In genomic region chr13:106155411-106155810, GRCh38 we compare ENCODE assay signal across 31 cellular contexts.
DNase-seq lines count a peak whose midpoint lies in the region; ATAC-seq, FAIRE-seq and TF ChIP-seq lines count a peak whose summit lies in the region.
"Had no signal": no experiment of that assay in that cellular context is flagged by ENCODE, and none has a peak within 500 bp of the region (broad histone marks: within the 10 kb centered on the region; RNA-seq: fewer than 3 reads in every experiment).

No MANE protein-coding gene starts in this region.

- no peak overlapping the region for H3K27ac ChIP-seq in breast epithelium
- H3K27ac ChIP-seq in HepG2 (ENCODE audit: extremely low read length, insufficient read depth, low read length), result no peak overlapping the region
- H3K27ac ChIP-seq: adrenal gland, BLaER1, neural progenitor cell, prostate gland, thyroid gland had no signal

- in situ Hi-C loops in HepG2 (cut with HindIII; ENCODE audit: extremely low pct_ligation_motif_present, low pct_unique_long_range_greater_than_20kb), result no loop called here

- no peak for FAIRE-seq in HepG2 (lab: Jason Lieb, UNC)
- FAIRE-seq: H1 had no signal

- TF ChIP-seq EP300 in HepG2 (IDR thresholded peaks at IDR 0.05; ENCODE audit: low read depth in 2 of 2, low read length in 2 of 2) (no peak), HepG2 (CRISPR knock-in tag; IDR thresholded peaks at IDR 0.05; ENCODE audit: borderline replicate concordance) (no peak)

- H3K4me1 ChIP-seq in breast epithelium, result no peaks in the 10 kb centered on the region
- H3K4me1 ChIP-seq in HepG2 (ENCODE audit: insufficient read depth, low read length), result no peaks in the 10 kb centered on the region
- H3K4me1 ChIP-seq: adrenal gland, neural progenitor cell, prostate gland had no signal

- H3K79me2 ChIP-seq in HepG2 (ENCODE audit: insufficient read depth, low read length), result no peaks in the 10 kb centered on the region
- H3K79me2 ChIP-seq: hepatocyte had no signal

- TF ChIP-seq RAD21 in HepG2 (CRISPR knock-in tag; IDR thresholded peaks at IDR 0.05), result no peak

- POLR2A ChIA-PET in MCF 10A (lab: Yijun Ruan, JAX) (interaction anchor here (0.7 to 2.4 kb wide), 13 partner anchors 9 to 380 kb away, joined by 3 to 10 read pairs (median 4); partner anchors contain the start of gene EFNB2), HepG2 (lab: Yijun Ruan, JAX) (no interaction called here)

- H4K20me1 ChIP-seq in HepG2 (ENCODE audit: insufficient read depth, low read length), result no peaks in the 10 kb centered on the region
- H4K20me1 ChIP-seq: BLaER1 had no signal

- H3K4me2 ChIP-seq in HepG2 (ENCODE audit: low read depth, low read length), result no peak overlapping the region
- H3K4me2 ChIP-seq: BLaER1, hepatocyte, neural progenitor cell had no signal

- intact Hi-C loops in MCF 10A (cut with micrococcal nuclease) (loop anchor here (5.0 kb wide), 1 partner anchor 713 kb away; no protein-coding TSS in a partner anchor), breast epithelium (cut with DNase I; ENCODE audit: low total_unique reads) (no loop called here), HepG2 (cut with micrococcal nuclease; ENCODE audit: unreplicated experiment) (no loop called here)

- H3K9me3 ChIP-seq in breast epithelium (no peaks in the 10 kb centered on the region), HepG2 (ENCODE audit: low read length) (no peaks in the 10 kb centered on the region)
- H3K9me3 ChIP-seq: adrenal gland, BLaER1, Caco-2, mucosa of descending colon, prostate gland, thyroid gland had no signal

- no TSS peak for BruUV-seq in MCF 10A (replicated peaks; lab: Mats Ljungman, UMichigan)
- no TSS peak for BruUV-seq in HepG2 (replicated peaks; lab: Mats Ljungman, UMichigan)

- peak; percentile 87 for DNase-seq in MCF 10A (ENCODE audit: unreplicated experiment)
- DNase-seq in breast epithelium (ENCODE audit: low spot score in 2 of 2), result no peak
- peak; percentile 0 for DNase-seq in amniotic stem cell (lab: John Stamatoyannopoulos, UW)
- DNase-seq in iris pigment epithelial cell (ENCODE audit: low read depth), result peak; percentile 36
- no peak for DNase-seq in activated effector memory CD4-positive, alpha-beta T cell treated with Interleukin-2 at 50 U/mL for 16 hours
- no peak for DNase-seq in HepG2 (ENCODE audit: low spot score)
- no peak for DNase-seq in stimulated activated CD4-positive, alpha-beta T cell treated with anti-CD3 and anti-CD28 coated beads, Interleukin-15, amount 100 ng/mL, for 24 hours
- DNase-seq: 8988T; activated CD4-positive, CD25-positive, alpha-beta regulatory T cell treated with anti-CD3 and anti-CD28 coated beads, Interleukin-2, amount 50 U/mL, for 72 hours; activated CD8-positive, alpha-beta T cell treated with anti-CD3 and anti-CD28 coated beads, Interleukin-2, amount 10 ng/mL, durations not matched to agents 7 days and 5 days; adrenal gland; Caco-2; caudate nucleus; dermis blood vessel endothelial cell; DMS79 treated with DMSO at 0.1 percent for 48 hours; foreskin melanocyte; immature natural killer cell; mucosa of descending colon; NCI-H1105 treated with DMSO at 0.1 percent for 48 hours; NCI-H2029 treated with DMSO at 0.1 percent for 48 hours; NK-92 treated with Interleukin-12 subunit alpha and Interleukin-12 subunit beta, amount 100 ng/mL, for 24 hours; RPMI8226; stimulated activated CD4-positive, alpha-beta T cell treated with anti-CD3 and anti-CD28 coated beads, Interleukin-4, amount 100 ng/mL, for 24 hours; thyroid gland had no signal

- no peaks in the 10 kb centered on the region for H3K27me3 Mint-ChIP-seq in MCF 10A (ENCODE audit: insufficient read depth, unreplicated experiment)
- H3K27me3 Mint-ChIP-seq: stimulated activated naive CD8-positive, alpha-beta T cell treated with anti-CD3 and anti-CD28 coated beads, Interleukin-15, Interleukin-2, amounts not matched to agents 100 ng/mL and 50 ng/mL, for 24 hours had no signal

- no peak overlapping the region for H3K4me3 Mint-ChIP-seq in MCF 10A (ENCODE audit: unreplicated experiment)
- H3K4me3 Mint-ChIP-seq: activated CD8-positive, alpha-beta T cell treated with anti-CD3 and anti-CD28 coated beads, Interleukin-2, amount 10 ng/mL, durations not matched to agents 7 days and 5 days; immature natural killer cell; neural progenitor cell; stimulated activated naive CD8-positive, alpha-beta T cell treated with anti-CD3 and anti-CD28 coated beads, Interleukin-15, Interleukin-2, amounts not matched to agents 100 ng/mL and 50 ng/mL, for 24 hours had no signal

- H3K27me3 ChIP-seq in breast epithelium (no peaks in the 10 kb centered on the region), HepG2 (ENCODE audit: control insufficient read depth in 1 of 2, insufficient read depth in 2 of 2, low read length in 2 of 2) (0 out of 5 replicates have a peak, but pooled peaks cover 0 to 1% of the 10 kb centered on the region in 2 experiments)
- H3K27me3 ChIP-seq: adrenal gland, BLaER1, hepatocyte, neural progenitor cell, thyroid gland had no signal

- CTCF ChIA-PET in MCF 10A (lab: Yijun Ruan, JAX), result interaction anchor here (1.8 kb wide), 1 partner anchor 24 kb away, joined by 5 read pairs; no protein-coding TSS in a partner anchor
- CTCF ChIA-PET in HepG2 (lab: Yijun Ruan, JAX; ENCODE audit: low intra/inter-chr PET ratio, low total read pairs), result no interaction called here

- no peak overlapping the region for H3K9ac ChIP-seq in HepG2 (ENCODE audit: insufficient read depth, low read depth, low read length)
- H3K9ac ChIP-seq: BLaER1, neural progenitor cell had no signal

- ATAC-seq in GM21528 (IDR thresholded peaks at IDR 0.05; ENCODE audit: low FRiP score, unreplicated experiment), result no peak
- no peak for ATAC-seq in HepG2
- ATAC-seq: activated CD8-positive, alpha-beta T cell treated with anti-CD3 and anti-CD28 coated beads, Interleukin-2, amount 10 ng/mL, durations not matched to agents 7 days and 5 days; mucosa of descending colon had no signal

- peaks cover 6% of the 10 kb centered on the region for H3K36me3 Mint-ChIP-seq in MCF 10A (ENCODE audit: insufficient read depth, unreplicated experiment)
- H3K36me3 Mint-ChIP-seq: immature natural killer cell, neural progenitor cell had no signal

- H2AFZ ChIP-seq in HepG2 (ENCODE audit: low read length), result no peak overlapping the region
- H2AFZ ChIP-seq: hepatocyte, neural progenitor cell had no signal

- TF ChIP-seq POLR2A in breast epithelium (IDR thresholded peaks at IDR 0.05) (no peak), HepG2 (IDR thresholded peaks at IDR 0.05; ENCODE audit: insufficient read depth in 1 of 2, low read depth in 2 of 2, low read length in 2 of 2) (no peak)

- peak overlapping the region; percentile 86 for H3K27ac Mint-ChIP-seq in MCF 10A (ENCODE audit: low read depth, unreplicated experiment)
- H3K27ac Mint-ChIP-seq: activated CD8-positive, alpha-beta T cell treated with anti-CD3 and anti-CD28 coated beads, Interleukin-2, amount 10 ng/mL, durations not matched to agents 7 days and 5 days; immature natural killer cell; neural progenitor cell; stimulated activated naive CD8-positive, alpha-beta T cell treated with anti-CD3 and anti-CD28 coated beads, Interleukin-15, Interleukin-2, amounts not matched to agents 100 ng/mL and 50 ng/mL, for 24 hours had no signal

- H3K36me3 ChIP-seq in breast epithelium (no peaks in the 10 kb centered on the region), HepG2 (replicated peaks in 1 of 2; ENCODE audit: control insufficient read depth in 1 of 2, insufficient read depth in 2 of 2, low read length in 2 of 2) (no peaks in the 10 kb centered on the region)
- H3K36me3 ChIP-seq: adrenal gland, BLaER1, neural progenitor cell, prostate gland, thyroid gland had no signal

- 11% methylated on average over 6 of the region's 6 CpGs for WGBS in HepG2 (ENCODE audit: low lambda C conversion rate)

- no peak overlapping the region for H3K4me3 ChIP-seq in breast epithelium
- H3K4me3 ChIP-seq in HepG2 (replicated peaks in 1 of 3; ENCODE audit: insufficient read depth in 1 of 3, low read depth in 2 of 3, low read length in 3 of 3), result no peak overlapping the region
- H3K4me3 ChIP-seq: adrenal gland, BLaER1, hepatocyte, mucosa of descending colon, neural progenitor cell, prostate gland, thyroid gland had no signal

- no peak for TF ChIP-seq CTCF in MCF 10A (IDR thresholded peaks at IDR 0.05; ENCODE audit: unreplicated experiment)
- no peak for TF ChIP-seq CTCF in breast epithelium (IDR thresholded peaks at IDR 0.05)
- no peak for TF ChIP-seq CTCF in HepG2 (CRISPR knock-in tag; IDR thresholded peaks at IDR 0.05)

- peaks cover 54% of the 10 kb centered on the region for H3K4me1 Mint-ChIP-seq in MCF 10A (ENCODE audit: insufficient read depth, unreplicated experiment)
- H3K4me1 Mint-ChIP-seq: immature natural killer cell had no signal

- no peaks in the 10 kb centered on the region for H3K9me3 Mint-ChIP-seq in MCF 10A (ENCODE audit: unreplicated experiment)

TF ChIP-seq in HepG2, 621 proteins besides CTCF, POLR2A, EP300 and RAD21 (continues in another document):
- TF ChIP-seq RNF2 (conservative IDR thresholded peaks at IDR 0.05; ENCODE audit: low read depth), result no peak
- no peak for TF ChIP-seq ZNF430 (CRISPR knock-in tag; IDR thresholded peaks at IDR 0.05)
- no peak for TF ChIP-seq ATF1 (CRISPR knock-in tag; IDR thresholded peaks at IDR 0.05)
- TF ChIP-seq SNAI1 (CRISPR knock-in tag; IDR thresholded peaks at IDR 0.05; ENCODE audit: borderline replicate concordance), result no peak
- TF ChIP-seq KAT2B (IDR thresholded peaks at IDR 0.05; ENCODE audit: borderline replicate concordance, low read depth, low read length), result no peak
- TF ChIP-seq SRF (IDR thresholded peaks at IDR 0.05; ENCODE audit: low read depth, low read length), result no peak
- TF ChIP-seq, protein P1, sequence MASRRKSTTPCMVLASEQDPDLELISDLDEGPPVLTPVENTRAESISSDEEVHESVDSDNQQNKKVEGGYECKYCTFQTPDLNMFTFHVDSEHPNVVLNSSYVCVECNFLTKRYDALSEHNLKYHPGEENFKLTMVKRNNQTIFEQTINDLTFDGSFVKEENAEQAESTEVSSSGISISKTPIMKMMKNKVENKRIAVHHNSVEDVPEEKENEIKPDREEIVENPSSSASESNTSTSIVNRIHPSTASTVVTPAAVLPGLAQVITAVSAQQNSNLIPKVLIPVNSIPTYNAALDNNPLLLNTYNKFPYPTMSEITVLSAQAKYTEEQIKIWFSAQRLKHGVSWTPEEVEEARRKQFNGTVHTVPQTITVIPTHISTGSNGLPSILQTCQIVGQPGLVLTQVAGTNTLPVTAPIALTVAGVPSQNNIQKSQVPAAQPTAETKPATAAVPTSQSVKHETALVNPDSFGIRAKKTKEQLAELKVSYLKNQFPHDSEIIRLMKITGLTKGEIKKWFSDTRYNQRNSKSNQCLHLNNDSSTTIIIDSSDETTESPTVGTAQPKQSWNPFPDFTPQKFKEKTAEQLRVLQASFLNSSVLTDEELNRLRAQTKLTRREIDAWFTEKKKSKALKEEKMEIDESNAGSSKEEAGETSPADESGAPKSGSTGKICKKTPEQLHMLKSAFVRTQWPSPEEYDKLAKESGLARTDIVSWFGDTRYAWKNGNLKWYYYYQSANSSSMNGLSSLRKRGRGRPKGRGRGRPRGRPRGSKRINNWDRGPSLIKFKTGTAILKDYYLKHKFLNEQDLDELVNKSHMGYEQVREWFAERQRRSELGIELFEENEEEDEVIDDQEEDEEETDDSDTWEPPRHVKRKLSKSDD (CRISPR knock-in tag; IDR thresholded peaks at IDR 0.05; ENCODE audit: low read depth), result no peak
- TF ChIP-seq ZNF383 (CRISPR knock-in tag; IDR thresholded peaks at IDR 0.05; ENCODE audit: borderline replicate concordance), result no peak

Comparison
In these comparisons a context has a peak if more than half of its experiments do, and no peak if none do; other contexts are left out.
1. DNase-seq: peak in MCF 10A (single experiment), amniotic stem cell (single experiment) and iris pigment epithelial cell (single experiment); none in breast epithelium (0 of 2), activated effector memory CD4-positive, alpha-beta T cell treated with Interleukin-2 at 50 U/mL for 16 hours (single experiment), HepG2 (single experiment) and stimulated activated CD4-positive, alpha-beta T cell treated with anti-CD3 and anti-CD28 coated beads, Interleukin-15, amount 100 ng/mL, for 24 hours (single experiment).